In the genomic region with DNA sequence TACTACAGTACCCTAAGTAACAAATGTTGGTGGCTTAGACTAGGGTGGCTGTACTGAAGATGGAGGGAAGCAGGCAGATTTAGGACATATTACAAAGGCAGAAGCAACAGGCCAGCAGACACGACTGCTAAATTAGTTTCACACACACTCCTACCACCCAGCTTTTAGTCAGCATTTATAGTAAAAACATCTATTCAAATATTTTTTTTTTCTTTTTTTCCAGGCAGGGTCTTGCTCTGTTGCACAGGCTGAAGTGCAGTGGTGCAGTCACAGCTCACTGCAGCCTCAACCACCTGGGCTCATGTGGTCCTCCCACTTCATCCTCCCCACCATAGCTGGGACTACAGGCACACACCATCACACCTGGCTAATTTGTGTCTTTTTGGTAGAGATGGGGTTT, we compare ENCODE assay signal across 9 cellular contexts.
DNase-seq lines count a peak whose midpoint lies in the region; ATAC-seq and TF ChIP-seq lines count a peak whose summit lies in the region.
"Had no signal": no experiment of that assay in that cellular context is flagged by ENCODE, and none has a peak within 500 bp of the region (broad histone marks: within the 10 kb centered on the region; RNA-seq: fewer than 3 reads in every experiment).

No MANE protein-coding gene starts in this region.

- H3K4me3 ChIP-seq in mucosa of descending colon (no peak overlapping the region), MG63 (no peak overlapping the region), right cardiac atrium (ENCODE audit: low read length) (no peak overlapping the region)

- no peaks in the 10 kb centered on the region for H3K9me3 ChIP-seq in mucosa of descending colon
- H3K9me3 ChIP-seq in MG63: no peaks in the 10 kb centered on the region
- no peaks in the 10 kb centered on the region for H3K9me3 ChIP-seq in right cardiac atrium (ENCODE audit: control insufficient read depth, low read length)

- H3K27ac ChIP-seq in right cardiac atrium (ENCODE audit: low read length): no peak overlapping the region

- 80% methylated on average over 1 of the region's 1 CpG for WGBS in right cardiac atrium

- H3K27me3 ChIP-seq in MG63 (no peaks in the 10 kb centered on the region), right cardiac atrium (ENCODE audit: control insufficient read depth, insufficient read depth) (no peaks in the 10 kb centered on the region)

- H3K4me1 ChIP-seq in mucosa of descending colon (ENCODE audit: low read depth) (no peaks in the 10 kb centered on the region), right cardiac atrium (ENCODE audit: control insufficient read depth, insufficient read depth, low read length) (peaks cover 5% of the 10 kb centered on the region)

- ATAC-seq in GM18519 (IDR thresholded peaks at IDR 0.05; ENCODE audit: low FRiP score, unreplicated experiment) (peak; percentile 75), GM21528 (IDR thresholded peaks at IDR 0.05; ENCODE audit: low FRiP score, unreplicated experiment) (peak; percentile 82), HG03342 (IDR thresholded peaks at IDR 0.05; ENCODE audit: unreplicated experiment) (peak; percentile 83), mucosa of descending colon (peak; percentile 36), right cardiac atrium (no peak)

- no peak for TF ChIP-seq CTCF in mucosa of descending colon (IDR thresholded peaks at IDR 0.05)

- no peak for DNase-seq in mucosa of descending colon
- DNase-seq in MG63: no peak
- DNase-seq in SHP77 treated with DMSO at 0.1 percent for 48 hours (lab: John Stamatoyannopoulos, UW): no peak
- no peak for DNase-seq in activated CD8-positive, alpha-beta memory T cell treated with anti-CD3 and anti-CD28 coated beads, Interleukin-2, amount 50 U/mL, for 4 hours
- no peak for DNase-seq in right cardiac atrium
- DNase-seq: NCI-H82 had no signal

- no peaks in the 10 kb centered on the region for H3K36me3 ChIP-seq in mucosa of descending colon (ENCODE audit: low read depth)
- peaks cover 27% of the 10 kb centered on the region for H3K36me3 ChIP-seq in MG63

- intact Hi-C loops in mucosa of descending colon (cut with DNase I, micrococcal nuclease): no loop called here
- intact Hi-C loops in right cardiac atrium (cut with DNase I): no loop called here

Comparison
In these comparisons a context has a peak if more than half of its experiments do, and no peak if none do; other contexts are left out.
1. ATAC-seq: peak in GM18519 (single experiment), GM21528 (single experiment), HG03342 (single experiment) and mucosa of descending colon (single experiment); none in right cardiac atrium (0 of 2).